13 cellular contexts compared by ENCODE assay signal in the genomic region with DNA sequence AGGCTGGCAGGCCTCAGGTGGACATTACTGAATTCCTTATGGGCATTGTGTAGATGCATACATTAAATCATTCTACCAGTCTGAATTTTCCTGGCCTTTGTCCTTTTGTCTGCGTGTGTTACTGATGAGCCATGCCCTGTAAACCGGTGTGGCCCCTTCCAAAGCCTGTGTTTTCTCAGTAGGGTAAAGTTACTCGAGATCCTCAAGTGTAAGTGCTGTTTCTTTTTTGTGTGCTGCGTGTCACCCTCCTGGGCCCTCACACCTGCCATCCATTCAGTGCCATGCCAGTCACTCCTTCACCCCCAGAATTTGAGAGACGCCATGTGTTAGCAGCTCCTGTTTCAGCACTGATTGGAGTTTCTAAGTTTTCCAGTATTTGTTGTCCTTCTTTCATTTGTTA.
DNase-seq lines count a peak whose midpoint lies in the region; ATAC-seq and TF ChIP-seq lines count a peak whose summit lies in the region.
"Had no signal": no experiment of that assay in that cellular context is flagged by ENCODE, and none has a peak within 500 bp of the region (broad histone marks: within the 10 kb centered on the region; RNA-seq: fewer than 3 reads in every experiment).

No MANE protein-coding gene starts in this region.

- H3K4me1 ChIP-seq in neural progenitor cell (peaks cover 15% of the 10 kb centered on the region), upper lobe of left lung (peaks cover 55 to 80% (median 61%) of the 10 kb centered on the region in 4 donors)
- H3K4me1 ChIP-seq: breast epithelium had no signal

- peak overlapping the region; percentile 62 for H3K27ac Mint-ChIP-seq in neural progenitor cell
- H3K27ac Mint-ChIP-seq: activated CD4-positive, alpha-beta memory T cell treated with anti-CD3 and anti-CD28 coated beads for 36 hours had no signal

- H3K27me3 Mint-ChIP-seq in neural progenitor cell (ENCODE audit: insufficient read depth, low read depth), result no peaks in the 10 kb centered on the region
- H3K27me3 Mint-ChIP-seq: activated CD4-positive, alpha-beta memory T cell treated with anti-CD3 and anti-CD28 coated beads for 36 hours had no signal

- peak overlapping the region; percentile 29 for H3K27ac ChIP-seq in caudate nucleus (ENCODE audit: low read depth, low read length)
- no peak overlapping the region for H3K27ac ChIP-seq in neural progenitor cell
- peak overlapping the region; percentile 46 to 65 (median 54) for H3K27ac ChIP-seq in upper lobe of left lung

- peaks cover 4% of the 10 kb centered on the region for H4K20me1 ChIP-seq in neural progenitor cell (ENCODE audit: low read depth)

- H3K36me3 ChIP-seq in neural progenitor cell (no peaks in the 10 kb centered on the region), upper lobe of left lung (peaks cover 0 to 3% (median 0%) of the 10 kb centered on the region in 4 donors)
- H3K36me3 ChIP-seq: breast epithelium had no signal

- no peaks in the 10 kb centered on the region for H3K9me3 Mint-ChIP-seq in neural progenitor cell
- H3K9me3 Mint-ChIP-seq: activated CD4-positive, alpha-beta memory T cell treated with anti-CD3 and anti-CD28 coated beads for 36 hours had no signal

- no peak overlapping the region for H2AFZ ChIP-seq in neural progenitor cell (replicated peaks)

- peaks cover 6% of the 10 kb centered on the region for H3K36me3 Mint-ChIP-seq in neural progenitor cell
- H3K36me3 Mint-ChIP-seq: activated CD4-positive, alpha-beta memory T cell treated with anti-CD3 and anti-CD28 coated beads for 36 hours had no signal

- no peaks in the 10 kb centered on the region for H3F3A ChIP-seq in neural progenitor cell (ENCODE audit: low read depth)

- peaks cover 76% of the 10 kb centered on the region for H3K4me1 Mint-ChIP-seq in neural progenitor cell

- no peak overlapping the region for H3K4me3 Mint-ChIP-seq in neural progenitor cell
- H3K4me3 Mint-ChIP-seq: activated CD4-positive, alpha-beta memory T cell treated with anti-CD3 and anti-CD28 coated beads for 36 hours had no signal

- no peaks in the 10 kb centered on the region for H3K79me2 ChIP-seq in neural progenitor cell (ENCODE audit: low read depth)

- no peak overlapping the region for H3K9ac ChIP-seq in neural progenitor cell

- TF ChIP-seq EP300 in upper lobe of left lung (IDR thresholded peaks at IDR 0.05), result no peak

- 81 to 85% methylated on average over 5 of the region's 5 CpGs for WGBS in upper lobe of left lung, 2 donors

- DNase-seq in NCI-H187 treated with DMSO at 0.1 percent for 48 hours (lab: John Stamatoyannopoulos, UW) (peak; percentile 48), NCI-H187 (lab: John Stamatoyannopoulos, UW) (no peak), caudate nucleus (lab: John Stamatoyannopoulos, UW) (no peak), neural progenitor cell (ENCODE audit: low spot score) (no peak), upper lobe of left lung (no peak), hepatic stellate cell (ENCODE audit: low spot score) (no peak)
- DNase-seq: activated CD4-positive, alpha-beta memory T cell treated with anti-CD3 and anti-CD28 coated beads for 36 hours; activated effector memory CD4-positive, alpha-beta T cell treated with Interleukin-2 at 50 U/mL for 16 hours; NCI-H446 treated with DMSO at 0.1 percent for 48 hours; T1000 had no signal

- H3K9me3 ChIP-seq in neural progenitor cell (ENCODE audit: low read depth) (no peaks in the 10 kb centered on the region), upper lobe of left lung (no peaks in the 10 kb centered on the region)
- H3K9me3 ChIP-seq: breast epithelium had no signal

- TF ChIP-seq POLR2A in upper lobe of left lung (IDR thresholded peaks at IDR 0.05), result no peak

- H3K27me3 ChIP-seq in neural progenitor cell (no peaks in the 10 kb centered on the region), upper lobe of left lung (no peaks in the 10 kb centered on the region)
- H3K27me3 ChIP-seq: breast epithelium had no signal

- no peak overlapping the region for H3K4me2 ChIP-seq in neural progenitor cell

- TF ChIP-seq CTCF in neural progenitor cell (IDR thresholded peaks at IDR 0.05), result no peak
- TF ChIP-seq CTCF in upper lobe of left lung (IDR thresholded peaks at IDR 0.05), result no peak

- ATAC-seq in upper lobe of left lung (ENCODE audit: low FRiP score in 2 of 2) (no peak), GM21619 (IDR thresholded peaks at IDR 0.05; ENCODE audit: unreplicated experiment) (no peak), HG03159 (IDR thresholded peaks at IDR 0.05; ENCODE audit: unreplicated experiment) (no peak)

- H3K4me3 ChIP-seq in neural progenitor cell (no peak overlapping the region), upper lobe of left lung (no peak overlapping the region)
- H3K4me3 ChIP-seq: breast epithelium had no signal
